Comparison of ENCODE assay signal across 9 cellular contexts in genomic region chr7:151727579-151728285, GRCh38.
DNase-seq lines count a peak whose midpoint lies in the region; ATAC-seq and TF ChIP-seq lines count a peak whose summit lies in the region.
"Had no signal": no experiment of that assay in that cellular context is flagged by ENCODE, and none has a peak within 500 bp of the region (broad histone marks: within the 10 kb centered on the region; RNA-seq: fewer than 3 reads in every experiment).

No MANE protein-coding gene starts in this region.

- H3K18ac ChIP-seq in H9 (ENCODE audit: insufficient read length, low read depth, low read length): no peak overlapping the region

- intact Hi-C loops in activated CD4-positive, alpha-beta T cell treated with anti-CD3 and anti-CD28 coated beads for 36 hours (cut with DNase I, micrococcal nuclease): loop anchor here in 1 of 2 experiments (1.0 kb wide), 1 partner anchor 20 kb away; no protein-coding TSS in a partner anchor
- intact Hi-C loops in esophagus squamous epithelium (cut with DNase I): no loop called here
- intact Hi-C loops in ovary (cut with DNase I): no loop called here
- intact Hi-C loops in upper lobe of right lung (cut with DNase I): no loop called here

- no peak overlapping the region for H2BK20ac ChIP-seq in H9 (ENCODE audit: low read depth, low read length, poor library complexity, severe bottlenecking)

- peak overlapping the region in 3 of 4 donors; percentile 34 to 50 (median 40) for H3K27ac ChIP-seq in esophagus squamous epithelium
- peak overlapping the region; percentile 3 to 51 for H3K27ac ChIP-seq in ovary
- H3K27ac ChIP-seq in upper lobe of right lung: no peak overlapping the region
- no peak overlapping the region for H3K27ac ChIP-seq in H9 (ENCODE audit: insufficient read length, low read depth, low read length)

- no peaks in the 10 kb centered on the region for H3K23me2 ChIP-seq in H9 (ENCODE audit: insufficient read length, low read depth, low read length, poor library complexity, severe bottlenecking)

- H2BK12ac ChIP-seq in H9 (ENCODE audit: insufficient read length, low read depth, low read length): no peak overlapping the region

- H3K4me1 Mint-ChIP-seq in activated CD4-positive, alpha-beta T cell treated with anti-CD3 and anti-CD28 coated beads for 36 hours: peaks cover 19% of the 10 kb centered on the region
- H3K4me1 Mint-ChIP-seq in H9: no peaks in the 10 kb centered on the region

- H2BK5ac ChIP-seq in H9 (ENCODE audit: insufficient read length, low read length): no peak overlapping the region

- DNase-seq in HT1080 (ENCODE audit: low read depth) (peak; percentile 99), esophagus squamous epithelium (lab: John Stamatoyannopoulos, UW) (peak; percentile 27), ovary (peak; percentile 78 to 89 (median 83)), upper lobe of right lung (no peak), H9 (no peak)
- peak; percentile 85 for DNase-seq in activated CD4-positive, alpha-beta T cell treated with anti-CD3 and anti-CD28 coated beads for 36 hours

- peaks cover 17 to 36% (median 22%) of the 10 kb centered on the region in 3 donors for H3K4me1 ChIP-seq in esophagus squamous epithelium
- peaks cover 5% of the 10 kb centered on the region for H3K4me1 ChIP-seq in ovary (ENCODE audit: insufficient read depth)
- H3K4me1 ChIP-seq in upper lobe of right lung: peaks cover 11% of the 10 kb centered on the region
- no peaks in the 10 kb centered on the region for H3K4me1 ChIP-seq in H9 (ENCODE audit: insufficient read depth, low read length)

- H3K4me2 ChIP-seq in H9 (ENCODE audit: insufficient read depth, insufficient read length, low read length): no peak overlapping the region

- no peak overlapping the region for H3K56ac ChIP-seq in H9 (ENCODE audit: insufficient read length, low read depth, low read length)

- H3K9me3 ChIP-seq in esophagus squamous epithelium: no peaks in the 10 kb centered on the region
- no peaks in the 10 kb centered on the region for H3K9me3 ChIP-seq in ovary
- H3K9me3 ChIP-seq in upper lobe of right lung: no peaks in the 10 kb centered on the region
- no peaks in the 10 kb centered on the region for H3K9me3 ChIP-seq in H9 (ENCODE audit: control insufficient read depth, low read depth, low read length)

- H2AK5ac ChIP-seq in H9 (ENCODE audit: insufficient read length, low read length): no peak overlapping the region

- 21 to 46% methylated on average over 3 to 10 of the region's 18 CpGs for WGBS in esophagus squamous epithelium, 2 donors
- WGBS in ovary, 3 donors: 30 to 34% (median 33%) methylated on average over 15 to 18 of the region's 18 CpGs
- no CpG with 5 or more reads among the region's 18 CpGs for WGBS in H9 (ENCODE audit: extremely low coverage, insufficient read length, low lambda C conversion rate)

- H4K20me1 ChIP-seq in H9 (ENCODE audit: control insufficient read depth, insufficient read depth, insufficient read length): no peaks in the 10 kb centered on the region

- TF ChIP-seq POLR2A in esophagus squamous epithelium (IDR thresholded peaks at IDR 0.05): no peak
- TF ChIP-seq POLR2A in ovary (IDR thresholded peaks at IDR 0.05): no peak

- ATAC-seq in GM19025 (IDR thresholded peaks at IDR 0.05; ENCODE audit: low read depth, unreplicated experiment) (peak; percentile 79), upper lobe of right lung (peak; percentile 75), HG02571 (IDR thresholded peaks at IDR 0.05; ENCODE audit: unreplicated experiment) (no peak)
- ATAC-seq in activated CD4-positive, alpha-beta T cell treated with anti-CD3 and anti-CD28 coated beads for 36 hours: peak; percentile 99

- H4K5ac ChIP-seq in H9 (ENCODE audit: insufficient read length, low read depth, low read length): no peak overlapping the region

- no peak overlapping the region for H3K4me3 Mint-ChIP-seq in activated CD4-positive, alpha-beta T cell treated with anti-CD3 and anti-CD28 coated beads for 36 hours
- no peak overlapping the region for H3K4me3 Mint-ChIP-seq in H9
- H3K4me3 Mint-ChIP-seq: activated naive CD4-positive, alpha-beta T cell treated with anti-CD3 and anti-CD28 coated beads, Interleukin-2, amount 50 U/mL, for 24 hours had no signal

- TF ChIP-seq CTCF in esophagus squamous epithelium (IDR thresholded peaks at IDR 0.05) (no peak), ovary (IDR thresholded peaks at IDR 0.05) (no peak), upper lobe of right lung (IDR thresholded peaks at IDR 0.05) (no peak), H9 (conservative IDR thresholded peaks at IDR 0.05) (no peak)

- no peak overlapping the region for H3K4me3 ChIP-seq in esophagus squamous epithelium
- H3K4me3 ChIP-seq in ovary: no peak overlapping the region
- H3K4me3 ChIP-seq in upper lobe of right lung: no peak overlapping the region

- H2AFZ ChIP-seq in H9 (ENCODE audit: low read length): no peak overlapping the region

- H3K4ac ChIP-seq in H9 (ENCODE audit: low read depth, low read length): no peak overlapping the region

- H4K91ac ChIP-seq in H9 (ENCODE audit: insufficient read length, low read depth, low read length): no peak overlapping the region

- no peak overlapping the region for H2BK15ac ChIP-seq in H9 (ENCODE audit: low read depth, low read length)

- CTCF ChIA-PET in activated CD4-positive, alpha-beta T cell treated with anti-CD3 and anti-CD28 coated beads for 36 hours (lab: Charles Lee): interaction anchor here (0.6 to 1.1 kb wide), 3 partner anchors 51 to 280 kb away, joined by 3 read pairs; no protein-coding TSS in a partner anchor

- H3K9me3 Mint-ChIP-seq in activated CD4-positive, alpha-beta T cell treated with anti-CD3 and anti-CD28 coated beads for 36 hours (ENCODE audit: low read depth): no peaks in the 10 kb centered on the region
- H3K9me3 Mint-ChIP-seq in H9: no peaks in the 10 kb centered on the region
- H3K9me3 Mint-ChIP-seq: activated naive CD4-positive, alpha-beta T cell treated with anti-CD3 and anti-CD28 coated beads, Interleukin-2, amount 50 U/mL, for 24 hours had no signal

- H3K9ac ChIP-seq in H9 (ENCODE audit: extremely low read depth, insufficient read length, low read length): no peak overlapping the region

- H2BK120ac ChIP-seq in H9 (ENCODE audit: low read depth, low read length, poor library complexity, severe bottlenecking): no peak overlapping the region

- H3K36me3 Mint-ChIP-seq in activated CD4-positive, alpha-beta T cell treated with anti-CD3 and anti-CD28 coated beads for 36 hours (ENCODE audit: low read depth): no peaks in the 10 kb centered on the region
- no peaks in the 10 kb centered on the region; a peak in 1 of 7 replicates for H3K36me3 Mint-ChIP-seq in H9 (ENCODE audit: insufficient read depth in 1 of 3, low read depth in 3 of 3)
- H3K36me3 Mint-ChIP-seq: activated naive CD4-positive, alpha-beta T cell treated with anti-CD3 and anti-CD28 coated beads, Interleukin-2, amount 50 U/mL, for 24 hours had no signal

- no peaks in the 10 kb centered on the region for H3K79me1 ChIP-seq in H9 (ENCODE audit: insufficient read depth, low read depth, low read length, poor library complexity, severe bottlenecking)

- no peak overlapping the region for H3T11ph ChIP-seq in H9 (ENCODE audit: low read length)

- no peak for TF ChIP-seq EP300 in ovary (IDR thresholded peaks at IDR 0.05)

- H4K8ac ChIP-seq in H9 (replicated peaks; ENCODE audit: insufficient read length, low read depth, low read length): no peak overlapping the region

- H3K36me3 ChIP-seq in esophagus squamous epithelium (no peaks in the 10 kb centered on the region), ovary (no peaks in the 10 kb centered on the region), upper lobe of right lung (no peaks in the 10 kb centered on the region)

- no peaks in the 10 kb centered on the region for H3K79me2 ChIP-seq in H9 (ENCODE audit: insufficient read depth, low read length)

- no peak overlapping the region for H3K23ac ChIP-seq in H9 (ENCODE audit: insufficient read length, low read depth, low read length)

- H3K27ac Mint-ChIP-seq in activated CD4-positive, alpha-beta T cell treated with anti-CD3 and anti-CD28 coated beads for 36 hours: peak overlapping the region; percentile 60
- H3K27ac Mint-ChIP-seq in H9: 0 out of 7 replicates have a peak overlapping the region, but pooled peaks of 1 of the 3 experiments have one; percentile 21

- H3K27me3 Mint-ChIP-seq in activated CD4-positive, alpha-beta T cell treated with anti-CD3 and anti-CD28 coated beads for 36 hours: no peaks in the 10 kb centered on the region
- H3K27me3 Mint-ChIP-seq in H9 (ENCODE audit: low read depth): peaks cover 2% of the 10 kb centered on the region; the same call in 1 of the 2 replicates
- H3K27me3 Mint-ChIP-seq: activated naive CD4-positive, alpha-beta T cell treated with anti-CD3 and anti-CD28 coated beads, Interleukin-2, amount 50 U/mL, for 24 hours had no signal

- H3K27me3 ChIP-seq in esophagus squamous epithelium (peaks cover 0 to 45% (median 0%) of the 10 kb centered on the region in 4 donors), ovary (no peaks in the 10 kb centered on the region), upper lobe of right lung (no peaks in the 10 kb centered on the region), H9 (ENCODE audit: insufficient read depth, low read length) (no peaks in the 10 kb centered on the region)

- POLR2A ChIA-PET in activated CD4-positive, alpha-beta T cell treated with anti-CD3 and anti-CD28 coated beads for 36 hours (lab: Charles Lee): no interaction called here

- H3K14ac ChIP-seq in H9 (ENCODE audit: insufficient read depth, low read length): no peak overlapping the region; the same call in 1 of the 2 replicates

Comparison
In these comparisons a context has a peak if more than half of its experiments do, and no peak if none do; other contexts are left out.
1. DNase-seq: peak in HT1080 (single experiment), activated CD4-positive, alpha-beta T cell treated with anti-CD3 and anti-CD28 coated beads for 36 hours (single experiment), esophagus squamous epithelium (single experiment) and ovary (5 of 5); none in upper lobe of right lung (single experiment) and H9 (single experiment).
2. H3K27ac ChIP-seq: peak in esophagus squamous epithelium (3 of 4) and ovary (2 of 2); none in upper lobe of right lung (single experiment) and H9 (single experiment).